1 cellular context compared by ENCODE assay signal in genomic region chr6:43964659-43965570, GRCh38.
TF ChIP-seq lines count a peak whose summit lies in the region.

No MANE protein-coding gene starts in this region.

TF ChIP-seq in WTC11, 78 proteins besides CTCF, POLR2A, EP300 and RAD21 (continued from another document):
- no peak for TF ChIP-seq ZNF512 (CRISPR knock-in tag; IDR thresholded peaks at IDR 0.05; ENCODE audit: borderline replicate concordance)
- TF ChIP-seq NFE2L1 (CRISPR knock-in tag; IDR thresholded peaks at IDR 0.05), result no peak
- TF ChIP-seq FOXJ3 (CRISPR knock-in tag; IDR thresholded peaks at IDR 0.05; ENCODE audit: borderline replicate concordance), result no peak
- TF ChIP-seq ZNF416 (CRISPR knock-in tag; IDR thresholded peaks at IDR 0.05), result no peak
- TF ChIP-seq TEAD1 (CRISPR knock-in tag; IDR thresholded peaks at IDR 0.05), result no peak
- no peak for TF ChIP-seq ZNF396 (CRISPR knock-in tag; IDR thresholded peaks at IDR 0.05; ENCODE audit: borderline replicate concordance)
- no peak for TF ChIP-seq SOX15 (CRISPR knock-in tag; IDR thresholded peaks at IDR 0.05)
- TF ChIP-seq E2F5 (CRISPR knock-in tag; IDR thresholded peaks at IDR 0.05), result no peak
- no peak for TF ChIP-seq RELA (CRISPR knock-in tag; IDR thresholded peaks at IDR 0.05; ENCODE audit: borderline replicate concordance)
- no peak for TF ChIP-seq USF2 (CRISPR knock-in tag; IDR thresholded peaks at IDR 0.05)
- TF ChIP-seq ATF2 (CRISPR knock-in tag; IDR thresholded peaks at IDR 0.05; ENCODE audit: borderline replicate concordance, low read depth), result no peak
- TF ChIP-seq FOXK1 (CRISPR knock-in tag; IDR thresholded peaks at IDR 0.05), result no peak
- TF ChIP-seq SMAD3 (CRISPR knock-in tag; IDR thresholded peaks at IDR 0.05; ENCODE audit: borderline replicate concordance), result no peak
- no peak for TF ChIP-seq MYBL2 (CRISPR knock-in tag; IDR thresholded peaks at IDR 0.05)
- no peak for TF ChIP-seq NR2C2 (CRISPR knock-in tag; IDR thresholded peaks at IDR 0.05)
- no peak for TF ChIP-seq MLX (CRISPR knock-in tag; IDR thresholded peaks at IDR 0.05)
- TF ChIP-seq HMGXB4 (CRISPR knock-in tag; IDR thresholded peaks at IDR 0.05), result no peak
- no peak for TF ChIP-seq ATF1 (CRISPR knock-in tag; IDR thresholded peaks at IDR 0.05)
TF ChIP-seq in WTC11: peak in this region for 0.
